ENCODE assay signal across 30 cellular contexts in the genomic region with DNA sequence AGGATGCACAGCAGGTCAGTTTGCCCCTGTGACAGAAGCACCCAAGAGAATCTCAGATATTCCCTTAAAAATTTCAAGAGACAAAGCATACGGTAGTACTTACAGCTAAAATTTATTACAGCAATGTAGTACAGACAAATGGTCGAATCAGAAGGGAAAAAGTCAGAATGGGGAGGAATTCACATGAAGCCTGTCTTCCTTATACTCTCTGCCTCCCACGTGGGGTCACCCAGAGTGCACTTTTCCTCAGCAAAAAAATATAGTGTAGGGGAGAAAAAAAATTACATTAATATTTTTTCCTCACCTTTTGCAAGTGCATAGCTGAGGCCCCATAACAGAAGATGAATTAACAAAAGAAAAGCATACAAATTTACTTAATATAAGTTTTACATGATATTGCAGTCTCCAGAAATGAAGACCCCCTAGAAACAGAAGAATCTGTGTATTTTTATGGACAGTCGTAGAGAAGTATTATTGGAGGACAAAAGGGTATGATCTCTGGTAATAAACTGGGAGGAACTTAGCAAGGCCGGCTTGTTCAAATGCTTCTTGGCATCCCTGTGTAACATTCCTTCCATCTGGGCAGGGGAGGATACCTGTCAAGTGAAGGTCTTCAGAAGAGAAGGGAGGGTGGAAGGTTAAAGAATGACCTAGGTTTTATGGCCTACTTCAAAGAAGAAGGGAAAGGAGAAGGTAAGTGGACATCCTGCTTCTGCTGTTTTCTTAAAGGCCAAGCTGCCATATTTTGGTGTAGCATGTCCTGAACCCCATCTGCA.
DNase-seq lines count a peak whose midpoint lies in the region; ATAC-seq, FAIRE-seq and TF ChIP-seq lines count a peak whose summit lies in the region.
"Had no signal": no experiment of that assay in that cellular context is flagged by ENCODE, and none has a peak within 500 bp of the region (broad histone marks: within the 10 kb centered on the region; RNA-seq: fewer than 3 reads in every experiment).

No MANE protein-coding gene starts in this region.

- CTCF ChIA-PET in Caco-2 (lab: Charles Lee) = no interaction called here

- no peaks in the 10 kb centered on the region for H3K9me3 ChIP-seq in Caco-2
- no peaks in the 10 kb centered on the region for H3K9me3 ChIP-seq in smooth muscle cell (replicated peaks; ENCODE audit: low read depth)
- H3K9me3 ChIP-seq: BE2C, SJCRH30 had no signal

- H3K4me3 Mint-ChIP-seq in Caco-2 (ENCODE audit: unreplicated experiment) (no peak overlapping the region), mesothelial cell of epicardium (no peak overlapping the region)
- H3K4me3 Mint-ChIP-seq: CD14-positive monocyte; CD8-positive, alpha-beta memory T cell; H9; HFFc6 had no signal

- peaks cover 18% of the 10 kb centered on the region for H3K4me1 Mint-ChIP-seq in Caco-2 (ENCODE audit: low read depth, unreplicated experiment)
- H3K4me1 Mint-ChIP-seq in mesothelial cell of epicardium = peaks cover 30% of the 10 kb centered on the region
- H3K4me1 Mint-ChIP-seq: CD14-positive monocyte; CD8-positive, alpha-beta memory T cell had no signal

- in situ Hi-C loops in KBM-7 (cut with MboI; ENCODE audit: low pct_unique_long_range_greater_than_20kb, low sequenced_read_pairs) = no loop called here

- POLR2A ChIA-PET in Caco-2 (lab: Charles Lee) = no interaction called here

- no peaks in the 10 kb centered on the region for H4K20me1 ChIP-seq in smooth muscle cell (ENCODE audit: low read depth)

- peaks cover 9% of the 10 kb centered on the region for H3K9me3 Mint-ChIP-seq in Caco-2 (ENCODE audit: unreplicated experiment)
- H3K9me3 Mint-ChIP-seq in mesothelial cell of epicardium = peaks cover 4% of the 10 kb centered on the region
- H3K9me3 Mint-ChIP-seq: CD14-positive monocyte had no signal

- no TSS peak for BruUV-seq in Caco-2 (replicated peaks; lab: Mats Ljungman, UMichigan)

- no peaks in the 10 kb centered on the region for H3K79me2 ChIP-seq in smooth muscle cell (ENCODE audit: low read depth)

- H3K27me3 ChIP-seq in Caco-2 (replicated peaks; ENCODE audit: control insufficient read depth, insufficient read depth, low read length) = no peaks in the 10 kb centered on the region
- H3K27me3 ChIP-seq in smooth muscle cell (ENCODE audit: low read depth) = no peaks in the 10 kb centered on the region
- H3K27me3 ChIP-seq: BE2C had no signal

- no peaks in the 10 kb centered on the region for H3K27me3 Mint-ChIP-seq in Caco-2 (ENCODE audit: insufficient read depth, unreplicated experiment)
- H3K27me3 Mint-ChIP-seq in mesothelial cell of epicardium (ENCODE audit: low read depth) = no peaks in the 10 kb centered on the region
- H3K27me3 Mint-ChIP-seq: CD8-positive, alpha-beta memory T cell had no signal

- no peaks in the 10 kb centered on the region for H3F3A ChIP-seq in smooth muscle cell (ENCODE audit: low read depth)

- no peak overlapping the region for H3K27ac ChIP-seq in smooth muscle cell (ENCODE audit: low read depth)
- H3K27ac ChIP-seq: SJCRH30 had no signal

- H2AFZ ChIP-seq in smooth muscle cell (ENCODE audit: low read depth) = no peak overlapping the region

- intact Hi-C loops in Caco-2 (cut with micrococcal nuclease; ENCODE audit: unreplicated experiment) = no loop called here

- H3K36me3 ChIP-seq in Caco-2 (ENCODE audit: control insufficient read depth, insufficient read depth, low read length) (no peaks in the 10 kb centered on the region), smooth muscle cell (ENCODE audit: low read depth) (no peaks in the 10 kb centered on the region)
- H3K36me3 ChIP-seq: BE2C, SJCRH30 had no signal

- H3K36me3 Mint-ChIP-seq in Caco-2 (ENCODE audit: insufficient read depth, unreplicated experiment) (no peaks in the 10 kb centered on the region), mesothelial cell of epicardium (peaks cover 6% of the 10 kb centered on the region)
- H3K36me3 Mint-ChIP-seq: CD14-positive monocyte; CD8-positive, alpha-beta memory T cell had no signal

- no peak overlapping the region for H3K4me2 ChIP-seq in smooth muscle cell

- H3K4me1 ChIP-seq in Caco-2 (peaks cover 10% of the 10 kb centered on the region), smooth muscle cell (ENCODE audit: low read depth) (no peaks in the 10 kb centered on the region)
- H3K4me1 ChIP-seq: BE2C, SJCRH30 had no signal

- DNase-seq in Caco-2 (peak; percentile 46 to 60), NCI-H226 (peak; percentile 16), mesothelial cell of epicardium (ENCODE audit: low spot score in 2 of 2, unreplicated experiment in 2 of 2) (no peak), KBM-7 (no peak), smooth muscle cell (lab: John Stamatoyannopoulos, UW; ENCODE audit: unreplicated experiment) (no peak)
- DNase-seq: 8988T; ACHN; BE2C; Calu3; CD8-positive, alpha-beta memory T cell; DMS79 treated with DMSO at 0.1 percent for 48 hours; H9; Karpas-422; NCI-H1092; NCI-H1436; NCI-H187; NCI-H2081 treated with DMSO at 0.1 percent for 48 hours; NCI-H2171; NCI-H345; NCI-H524; NCI-H774; PC-3; SJCRH30 had no signal

- no peak for ATAC-seq in HG02763 (IDR thresholded peaks at IDR 0.05; ENCODE audit: unreplicated experiment)
- ATAC-seq in HG03571 (IDR thresholded peaks at IDR 0.05; ENCODE audit: unreplicated experiment) = no peak
- ATAC-seq: PC-3, Right ventricle myocardium inferior had no signal

- 71% methylated on average over 5 of the region's 5 CpGs for WGBS in smooth muscle cell (ENCODE audit: low lambda C conversion rate)

- H3K4me3 ChIP-seq in Caco-2 (ENCODE audit: low read depth, low read length) (no peak overlapping the region), smooth muscle cell (no peak overlapping the region)
- H3K4me3 ChIP-seq: SJCRH30 had no signal

- no peak overlapping the region for H3K9ac ChIP-seq in smooth muscle cell (ENCODE audit: low read depth)

- TF ChIP-seq CTCF in Caco-2 (IDR thresholded peaks at IDR 0.05; ENCODE audit: insufficient read depth in 1 of 2, low read depth in 1 of 2, low read length in 1 of 2, severe bottlenecking in 1 of 2, unreplicated experiment in 1 of 2) (no peak), mesothelial cell of epicardium (IDR thresholded peaks at IDR 0.05; ENCODE audit: unreplicated experiment) (no peak), smooth muscle cell (IDR thresholded peaks at IDR 0.05; ENCODE audit: borderline replicate concordance, insufficient read depth, poor library complexity, severe bottlenecking) (no peak)

- FAIRE-seq in endometrium (lab: Jason Lieb, UNC) = peak; percentile 78
- FAIRE-seq: GM18507 had no signal

- H3K27ac Mint-ChIP-seq in Caco-2 (ENCODE audit: unreplicated experiment) = no peak overlapping the region
- H3K27ac Mint-ChIP-seq in mesothelial cell of epicardium = peak overlapping the region; percentile 81
- H3K27ac Mint-ChIP-seq: CD14-positive monocyte; CD8-positive, alpha-beta memory T cell; H9; HFFc6 had no signal

Comparison
In these comparisons a context has a peak if more than half of its experiments do, and no peak if none do; other contexts are left out.
1. DNase-seq: peak in Caco-2 (2 of 2) and NCI-H226 (single experiment); none in mesothelial cell of epicardium (0 of 2), KBM-7 (single experiment) and smooth muscle cell (single experiment).